ENCODE assay signal across 20 cellular contexts in the genomic region with DNA sequence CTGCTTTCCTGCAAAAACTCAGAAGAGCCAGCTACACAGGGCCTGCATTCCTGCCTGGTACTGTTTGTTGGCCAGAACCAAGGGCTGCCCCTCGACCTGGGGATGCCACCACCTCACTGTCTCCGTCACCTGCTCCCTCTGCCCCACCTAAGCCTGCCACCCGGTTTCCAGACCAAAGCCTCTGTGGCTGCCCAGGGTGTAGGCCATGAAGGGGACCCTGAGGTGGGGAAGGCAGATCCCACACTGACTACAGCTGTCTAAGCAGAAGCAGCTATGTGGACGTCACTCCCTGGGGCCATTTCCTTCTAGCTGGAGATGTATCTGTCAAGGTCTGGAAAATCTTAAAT. TPM values are rescaled to one million over a fixed set of nuclear protein-coding genes. Genes with fewer than 3 reads are reported as not detected.
"Had no signal": no experiment of that assay in that cellular context is flagged by ENCODE, and none has a peak within 500 bp of the region (broad histone marks: within the 10 kb centered on the region; RNA-seq: fewer than 3 reads in every experiment).

No MANE protein-coding gene starts in this region.

- H3K27ac ChIP-seq: gastrocnemius medialis, psoas muscle, stomach, thyroid gland, uterus had no signal

- H3K36me3 ChIP-seq: gastrocnemius medialis, heart right ventricle, stomach, thyroid gland, uterus had no signal

- H3K4me1 ChIP-seq: psoas muscle, uterus had no signal

- DNase-seq: activated CD4-positive, alpha-beta T cell treated with anti-CD3 and anti-CD28 coated beads for 4 hours; activated CD8-positive, alpha-beta T cell treated with anti-CD3 and anti-CD28 coated beads for 36 hours; activated effector memory CD4-positive, alpha-beta T cell treated with Interleukin-2 at 50 U/mL for 16 hours; activated naive CD4-positive, alpha-beta T cell treated with anti-CD3 and anti-CD28 coated beads, Interleukin-2, amount 50 U/mL, for 16 hours; activated T-cell treated with anti-CD3 and anti-CD28 coated beads, Interleukin-2, amount 50 U/mL, for 4 hours; central memory CD4-positive, alpha-beta T cell; effector memory CD4-positive, alpha-beta T cell; gastrocnemius medialis; heart right ventricle; mammary epithelial cell; natural killer cell; occipital lobe; psoas muscle; stimulated activated CD4-positive, alpha-beta T cell treated with anti-CD3 and anti-CD28 coated beads, Interleukin-1b, Interleukin-23, amount 100 ng/mL, for 48 hours; stomach; T-helper 2 cell; thyroid gland; uterus had no signal

- H3K4me3 ChIP-seq: coronary artery, gastrocnemius medialis, heart right ventricle, psoas muscle, stomach, thyroid gland, uterus had no signal

- H3K9me3 ChIP-seq: gastrocnemius medialis, heart right ventricle, psoas muscle, stomach, thyroid gland, uterus had no signal

- H3K4me3 Mint-ChIP-seq: activated CD8-positive, alpha-beta T cell treated with anti-CD3 and anti-CD28 coated beads for 36 hours; activated T-cell treated with anti-CD3 and anti-CD28 coated beads, Interleukin-2, amount 50 U/mL, for 4 hours; natural killer cell; WTC11 had no signal

- H3K27me3 ChIP-seq: thyroid gland, uterus had no signal

- H3K9me3 Mint-ChIP-seq: activated CD8-positive, alpha-beta T cell treated with anti-CD3 and anti-CD28 coated beads for 36 hours; activated T-cell treated with anti-CD3 and anti-CD28 coated beads, Interleukin-2, amount 50 U/mL, for 4 hours; natural killer cell; WTC11 had no signal

- H3K4me1 Mint-ChIP-seq: natural killer cell had no signal

- H3K36me3 Mint-ChIP-seq: natural killer cell, WTC11 had no signal

- H3K27ac Mint-ChIP-seq: activated CD8-positive, alpha-beta T cell treated with anti-CD3 and anti-CD28 coated beads for 36 hours; natural killer cell; WTC11 had no signal

- ATAC-seq: activated CD8-positive, alpha-beta T cell treated with anti-CD3 and anti-CD28 coated beads for 36 hours; activated T-cell treated with anti-CD3 and anti-CD28 coated beads, Interleukin-2, amount 50 U/mL, for 4 hours; gastrocnemius medialis; natural killer cell; psoas muscle; WTC11 had no signal

RNA-seq across cellular contexts. Expression of a gene that starts 35.8 kb away (rescaled TPM):
- total RNA-seq: activated CD8-positive, alpha-beta T cell treated with anti-CD3 and anti-CD28 coated beads for 36 hours; activated T-cell treated with anti-CD3 and anti-CD28 coated beads, Interleukin-2, amount 50 U/mL, for 4 hours; gastrocnemius medialis; natural killer cell; psoas muscle had no signal
- polyA plus RNA-seq: mammary epithelial cell had no signal
